In the genomic region with DNA sequence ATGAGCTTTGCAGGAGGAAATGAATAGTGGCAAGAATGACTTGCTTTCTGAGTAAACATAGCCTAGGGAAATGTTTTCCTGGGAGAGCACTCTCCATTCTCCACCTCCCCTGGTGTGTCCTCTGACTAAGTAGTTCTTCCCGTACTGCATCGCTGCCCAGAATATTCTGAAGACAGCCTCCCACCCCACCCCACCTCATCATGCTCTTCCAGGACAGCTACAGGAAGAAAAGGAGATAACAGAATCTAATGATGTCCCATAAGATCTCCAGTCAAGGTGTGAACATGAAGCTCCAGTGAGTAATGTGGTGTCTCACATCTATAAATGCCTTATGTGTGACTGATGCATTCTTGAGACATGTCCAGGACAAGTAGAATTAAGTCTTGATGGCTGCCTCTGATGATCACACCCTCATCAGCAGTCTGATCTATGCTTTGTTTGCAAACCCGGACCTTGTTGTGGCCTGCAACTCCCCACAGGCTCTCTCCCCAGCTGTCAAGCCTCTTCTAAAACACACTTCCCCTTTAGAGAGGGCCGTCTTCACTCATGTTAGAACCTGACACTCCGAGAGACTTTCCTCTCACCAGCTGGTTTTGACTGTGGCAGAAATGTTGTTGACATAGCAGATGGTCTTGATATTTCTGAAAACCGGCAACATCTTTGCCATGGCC, we compare ENCODE assay signal across 8 cellular contexts.
DNase-seq lines count a peak whose midpoint lies in the region; ATAC-seq and TF ChIP-seq lines count a peak whose summit lies in the region.

No MANE protein-coding gene starts in this region.

- H3K27ac ChIP-seq in prostate gland = no peak overlapping the region
- H3K27ac ChIP-seq in colonic mucosa = no peak overlapping the region

- 26% methylated on average over 6 of the region's 6 CpGs for WGBS in prostate gland

- H3K4me1 ChIP-seq in prostate gland (replicated peaks) (no peaks in the 10 kb centered on the region), colonic mucosa (no peaks in the 10 kb centered on the region)

- intact Hi-C loops in prostate gland (cut with DNase I) = no loop called here
- intact Hi-C loops in head of caudate nucleus (cut with DNase I) = no loop called here
- intact Hi-C loops in colonic mucosa (cut with DNase I) = no loop called here

- no peak overlapping the region for H3K9ac ChIP-seq in colonic mucosa (ENCODE audit: low read depth in 2 of 2, low read length in 2 of 2)

- TF ChIP-seq POLR2A in prostate gland (IDR thresholded peaks at IDR 0.05) = no peak

- peak; percentile 72 for DNase-seq in NCI-H1694 (lab: John Stamatoyannopoulos, UW)
- peak; percentile 59 for DNase-seq in cerebellar cortex (ENCODE audit: low spot score)
- peak; percentile 49 for DNase-seq in prostate gland (ENCODE audit: low spot score)
- no peak for DNase-seq in head of caudate nucleus
- no peak for DNase-seq in stimulated activated CD4-positive, alpha-beta T cell treated with anti-CD3 and anti-CD28 coated beads, Interleukin-2, amount 100 ng/mL, for 48 hours
- no peak for DNase-seq in colonic mucosa
- no peak for DNase-seq in GM19238 (ENCODE audit: insufficient read length, low spot score)

- no peaks in the 10 kb centered on the region for H3K9me3 ChIP-seq in prostate gland
- no peaks in the 10 kb centered on the region for H3K9me3 ChIP-seq in colonic mucosa

- H3K27me3 ChIP-seq in prostate gland (replicated peaks; ENCODE audit: insufficient read depth) = no peaks in the 10 kb centered on the region
- H3K27me3 ChIP-seq in colonic mucosa = no peaks in the 10 kb centered on the region

- ATAC-seq in GM21526 (IDR thresholded peaks at IDR 0.05; ENCODE audit: low FRiP score, unreplicated experiment) = peak; percentile 68

- no peak overlapping the region for H3K4me3 ChIP-seq in prostate gland
- no peak overlapping the region for H3K4me3 ChIP-seq in colonic mucosa

- no peak for TF ChIP-seq CTCF in prostate gland (IDR thresholded peaks at IDR 0.05)
- no peak for TF ChIP-seq CTCF in colonic mucosa (IDR thresholded peaks at IDR 0.05)

- no peaks in the 10 kb centered on the region for H3K36me3 ChIP-seq in prostate gland
- H3K36me3 ChIP-seq in colonic mucosa = no peaks in the 10 kb centered on the region

Comparison
In these comparisons a context has a peak if more than half of its experiments do, and no peak if none do; other contexts are left out.
1. DNase-seq: peak in NCI-H1694 (single experiment), cerebellar cortex (single experiment) and prostate gland (single experiment); none in head of caudate nucleus (0 of 42), stimulated activated CD4-positive, alpha-beta T cell treated with anti-CD3 and anti-CD28 coated beads, Interleukin-2, amount 100 ng/mL, for 48 hours (0 of 2), colonic mucosa (single experiment) and GM19238 (single experiment).